ENCODE assay signal across 12 cellular contexts in the genomic region with DNA sequence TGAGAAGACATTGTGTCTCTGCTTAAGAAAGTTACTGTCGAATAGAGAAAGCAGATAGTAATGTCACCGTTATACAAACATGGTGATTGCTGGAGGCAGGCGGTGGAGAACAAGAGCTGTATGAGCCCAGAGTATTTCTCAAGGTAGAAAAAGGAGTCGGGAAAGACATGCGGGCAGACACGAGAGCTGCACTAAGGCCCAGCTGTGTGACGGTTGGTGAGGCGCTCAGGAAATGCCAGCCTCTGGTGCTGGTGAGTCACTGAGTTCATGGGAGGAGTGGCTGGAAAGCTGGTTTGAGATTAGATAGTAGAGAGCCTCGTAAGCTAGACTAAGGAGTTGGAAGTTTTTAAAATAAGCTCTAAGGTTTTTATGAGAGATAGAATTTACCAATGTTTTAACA.
DNase-seq lines count a peak whose midpoint lies in the region; ATAC-seq and TF ChIP-seq lines count a peak whose summit lies in the region.
"Had no signal": no experiment of that assay in that cellular context is flagged by ENCODE, and none has a peak within 500 bp of the region (broad histone marks: within the 10 kb centered on the region; RNA-seq: fewer than 3 reads in every experiment).

No MANE protein-coding gene starts in this region.

- no peak overlapping the region for H4K8ac ChIP-seq in neuronal stem cell (ENCODE audit: low read depth, low read length)

- H2BK5ac ChIP-seq in neuronal stem cell (ENCODE audit: low read length): no peak overlapping the region

- no peaks in the 10 kb centered on the region for H3K4me1 ChIP-seq in Panc1 (ENCODE audit: control insufficient read depth, insufficient read depth, low read length)
- no peaks in the 10 kb centered on the region for H3K4me1 ChIP-seq in neuronal stem cell (ENCODE audit: control insufficient read depth in 2 of 2, insufficient read depth in 1 of 2, low read depth in 1 of 2, low read length in 2 of 2)
- H3K4me1 ChIP-seq: lower lobe of right lung, right lobe of liver had no signal

- no CpG with 5 or more reads among the region's 9 CpGs for WGBS in neuronal stem cell (ENCODE audit: extremely low coverage in 2 of 2, insufficient read length in 2 of 2, insufficient replicate concordance in 1 of 2), 2 donors

- POLR2A ChIA-PET in Panc1 (lab: Charles Lee): no interaction called here

- H3K14ac ChIP-seq in neuronal stem cell (ENCODE audit: low read length): no peak overlapping the region

- no peaks in the 10 kb centered on the region for H3K27me3 ChIP-seq in Panc1 (ENCODE audit: control insufficient read depth, insufficient read depth, low read length)
- no peaks in the 10 kb centered on the region for H3K27me3 ChIP-seq in neuronal stem cell (ENCODE audit: control insufficient read depth in 3 of 3, insufficient read depth in 3 of 3, low read depth in 1 of 3, low read length in 3 of 3)
- H3K27me3 ChIP-seq: right lobe of liver had no signal

- no peaks in the 10 kb centered on the region for H3K79me1 ChIP-seq in neuronal stem cell (ENCODE audit: low read depth, low read length)

- H3K9me3 ChIP-seq in Panc1 (ENCODE audit: control insufficient read depth, insufficient read depth, low read depth, low read length): 0 out of 2 replicates have a peak, but pooled peaks cover 5% of the 10 kb centered on the region
- peaks cover 4 to 6% of the 10 kb centered on the region in 2 donors for H3K9me3 ChIP-seq in neuronal stem cell (replicated peaks in 1 of 2; ENCODE audit: control insufficient read depth in 2 of 2, insufficient read depth in 1 of 2, low read depth in 1 of 2, low read length in 2 of 2)
- H3K9me3 ChIP-seq: lower lobe of right lung, right lobe of liver had no signal

- no peak overlapping the region for H3K4ac ChIP-seq in neuronal stem cell (ENCODE audit: low read length)

- no peak overlapping the region for H2AK5ac ChIP-seq in neuronal stem cell (ENCODE audit: low read depth, low read length)

- H3K18ac ChIP-seq in neuronal stem cell (ENCODE audit: low read length): peak overlapping the region; percentile 16

- peak overlapping the region; percentile 56 for H3K27ac ChIP-seq in Panc1 (ENCODE audit: low read length)
- H3K27ac ChIP-seq in coronary artery: peak overlapping the region; percentile 50 to 52
- H3K27ac ChIP-seq in neuronal stem cell (replicated peaks; ENCODE audit: low read length): no peak overlapping the region
- H3K27ac ChIP-seq: lower lobe of right lung, right lobe of liver had no signal

- H3K36me3 Mint-ChIP-seq in endothelial cell (ENCODE audit: low read depth, unreplicated experiment): no peaks in the 10 kb centered on the region
- H3K36me3 Mint-ChIP-seq in natural killer cell treated with Interleukin-12 subunit alpha and Interleukin-12 subunit beta and Interleukin-15 and Interleukin-18, amount 100 ng/mL, for 72 hours: no peaks in the 10 kb centered on the region
- H3K36me3 Mint-ChIP-seq: brain; CD8-positive, alpha-beta memory T cell had no signal

- TF ChIP-seq CTCF in Panc1 (IDR thresholded peaks at IDR 0.05) (no peak), coronary artery (IDR thresholded peaks at IDR 0.05) (no peak), endothelial cell (IDR thresholded peaks at IDR 0.05; ENCODE audit: unreplicated experiment) (no peak)

- no peak overlapping the region for H3K9ac ChIP-seq in neuronal stem cell (ENCODE audit: low read depth, low read length, poor library complexity)

- peak; percentile 76 for DNase-seq in H4 (ENCODE audit: low spot score)
- DNase-seq in Panc1 (ENCODE audit: low read depth, low spot score): no peak
- DNase-seq in coronary artery (ENCODE audit: low spot score): no peak
- DNase-seq in neuronal stem cell (ENCODE audit: low spot score): no peak
- no peak for DNase-seq in stimulated activated naive CD4-positive, alpha-beta T cell treated with Interleukin-2 at 50 U/mL for 16 hours (lab: John Stamatoyannopoulos, UW)
- no peak for DNase-seq in endothelial cell (ENCODE audit: low spot score)
- no peak for DNase-seq in natural killer cell treated with Interleukin-12 subunit alpha and Interleukin-12 subunit beta and Interleukin-15 and Interleukin-18, amount 100 ng/mL, for 72 hours (ENCODE audit: low spot score)
- DNase-seq: CD8-positive, alpha-beta memory T cell; lower lobe of right lung; right lobe of liver had no signal

- no peak overlapping the region for H4K91ac ChIP-seq in neuronal stem cell (ENCODE audit: low read depth, low read length, poor library complexity)

- no peaks in the 10 kb centered on the region for H3K36me3 ChIP-seq in Panc1 (ENCODE audit: control insufficient read depth, insufficient read depth, low read length)
- no peaks in the 10 kb centered on the region for H3K36me3 ChIP-seq in neuronal stem cell (replicated peaks in 1 of 2; ENCODE audit: control insufficient read depth in 2 of 2, insufficient read depth in 2 of 2, low read length in 2 of 2)
- H3K36me3 ChIP-seq: lower lobe of right lung, right lobe of liver had no signal

- CTCF ChIA-PET in Panc1 (lab: Charles Lee): interaction anchor here (0.7 kb wide), 1 partner anchor 44 kb away, joined by 3 read pairs; no protein-coding TSS in a partner anchor

- no peak overlapping the region for H2BK12ac ChIP-seq in neuronal stem cell (ENCODE audit: low read length)

- peaks cover 1% of the 10 kb centered on the region for H3K27me3 Mint-ChIP-seq in endothelial cell (ENCODE audit: unreplicated experiment)
- peaks cover 18 to 37% of the 10 kb centered on the region in 2 donors for H3K27me3 Mint-ChIP-seq in natural killer cell treated with Interleukin-12 subunit alpha and Interleukin-12 subunit beta and Interleukin-15 and Interleukin-18, amount 100 ng/mL, for 72 hours

- H3K4me3 ChIP-seq in Panc1 (ENCODE audit: low read depth in 2 of 2, low read length in 2 of 2) (no peak overlapping the region), coronary artery (no peak overlapping the region), neuronal stem cell (ENCODE audit: low read length in 2 of 2) (no peak overlapping the region)
- H3K4me3 ChIP-seq: lower lobe of right lung, right lobe of liver had no signal

- no peak overlapping the region for H3K4me3 Mint-ChIP-seq in endothelial cell (ENCODE audit: unreplicated experiment)
- H3K4me3 Mint-ChIP-seq in natural killer cell treated with Interleukin-12 subunit alpha and Interleukin-12 subunit beta and Interleukin-15 and Interleukin-18, amount 100 ng/mL, for 72 hours: no peak overlapping the region
- H3K4me3 Mint-ChIP-seq: brain; CD8-positive, alpha-beta memory T cell had no signal

- intact Hi-C loops in Panc1 (cut with micrococcal nuclease; ENCODE audit: unreplicated experiment): no loop called here

- H3K9me3 Mint-ChIP-seq in endothelial cell (ENCODE audit: unreplicated experiment): no peaks in the 10 kb centered on the region
- H3K9me3 Mint-ChIP-seq in natural killer cell treated with Interleukin-12 subunit alpha and Interleukin-12 subunit beta and Interleukin-15 and Interleukin-18, amount 100 ng/mL, for 72 hours: no peaks in the 10 kb centered on the region
- H3K9me3 Mint-ChIP-seq: CD8-positive, alpha-beta memory T cell had no signal

- H2BK15ac ChIP-seq in neuronal stem cell (ENCODE audit: low read length): no peak overlapping the region

- H3K4me1 Mint-ChIP-seq in endothelial cell (ENCODE audit: unreplicated experiment): no peaks in the 10 kb centered on the region
- peaks cover 0 to 3% of the 10 kb centered on the region in 2 donors for H3K4me1 Mint-ChIP-seq in natural killer cell treated with Interleukin-12 subunit alpha and Interleukin-12 subunit beta and Interleukin-15 and Interleukin-18, amount 100 ng/mL, for 72 hours (ENCODE audit: low read depth in 2 of 2)
- H3K4me1 Mint-ChIP-seq: CD8-positive, alpha-beta memory T cell had no signal

- in situ Hi-C loops in Panc1 (cut with HindIII; ENCODE audit: low pct_unique_long_range_greater_than_20kb, low sequenced_read_pairs): no loop called here

- BruUV-seq in Panc1 (replicated peaks; lab: Mats Ljungman, UMichigan): no TSS peak

- H2AFZ ChIP-seq in neuronal stem cell (ENCODE audit: low read length): no peak overlapping the region

- no peak overlapping the region for H3K27ac Mint-ChIP-seq in endothelial cell (ENCODE audit: unreplicated experiment)
- no peak overlapping the region for H3K27ac Mint-ChIP-seq in natural killer cell treated with Interleukin-12 subunit alpha and Interleukin-12 subunit beta and Interleukin-15 and Interleukin-18, amount 100 ng/mL, for 72 hours
- H3K27ac Mint-ChIP-seq: brain had no signal

- H3K4me2 ChIP-seq in neuronal stem cell (ENCODE audit: insufficient read depth, low read length, poor library complexity, severe bottlenecking): no peak overlapping the region

- no peak overlapping the region for H2BK120ac ChIP-seq in neuronal stem cell (ENCODE audit: low read depth, low read length)

- no peak overlapping the region for H3K23ac ChIP-seq in neuronal stem cell (ENCODE audit: low read depth, low read length, poor library complexity)

- ATAC-seq in Panc1: no peak
- ATAC-seq in HG03025 (IDR thresholded peaks at IDR 0.05; ENCODE audit: low FRiP score, unreplicated experiment): no peak
- no peak for ATAC-seq in natural killer cell treated with Interleukin-12 subunit alpha and Interleukin-12 subunit beta and Interleukin-15 and Interleukin-18, amount 100 ng/mL, for 72 hours
- ATAC-seq: right lobe of liver had no signal
